In the genomic region with DNA sequence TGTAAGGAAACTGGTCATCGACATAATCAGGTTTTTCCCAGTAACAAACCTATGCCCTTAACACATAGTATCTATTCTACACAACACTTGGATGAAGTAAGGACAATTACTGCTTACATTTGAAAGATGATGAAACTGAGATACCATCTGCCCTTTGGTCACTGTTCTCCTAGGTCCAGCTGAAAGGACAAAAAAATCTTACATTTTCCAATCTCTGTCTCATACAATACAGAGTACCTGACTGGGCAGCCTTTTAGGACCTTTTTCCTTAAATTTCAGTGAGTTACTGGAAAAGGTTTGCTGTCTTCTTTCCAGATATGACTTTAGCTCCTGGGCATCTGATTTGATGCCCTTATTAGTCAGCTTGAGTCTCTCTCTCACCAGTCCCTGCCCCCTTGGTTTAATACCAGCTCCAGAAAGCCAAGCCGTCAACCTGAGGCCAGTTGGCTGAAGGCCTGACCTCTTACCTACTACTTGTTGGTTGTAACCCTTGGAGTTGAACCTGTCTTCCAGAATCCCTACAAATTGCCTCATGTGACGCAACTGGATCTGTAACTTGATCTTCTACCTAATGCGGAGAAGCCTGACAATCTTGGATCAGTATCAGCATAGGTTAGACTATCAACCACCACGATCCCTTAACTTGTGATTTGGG, we compare ENCODE assay signal across 17 cellular contexts.
A peak's percentile ranks its signal among the peaks of the same experiment; 100 is the strongest.
DNase-seq lines count a peak whose midpoint lies in the region; ATAC-seq, FAIRE-seq and TF ChIP-seq lines count a peak whose summit lies in the region.
"Had no signal": no experiment of that assay in that cellular context is flagged by ENCODE, and none has a peak within 500 bp of the region (broad histone marks: within the 10 kb centered on the region; RNA-seq: fewer than 3 reads in every experiment).

No MANE protein-coding gene starts in this region.

- no peak overlapping the region for H2BK15ac ChIP-seq in H1 (ENCODE audit: low read length)

- no peak for ATAC-seq in HepG2
- no peak for ATAC-seq in GM21390 (IDR thresholded peaks at IDR 0.05; ENCODE audit: unreplicated experiment)

- H3K4me2 ChIP-seq in HepG2 (ENCODE audit: low read depth, low read length) (no peak overlapping the region), H1 (ENCODE audit: insufficient read depth in 1 of 2, low read depth in 2 of 2, low read length in 2 of 2) (no peak overlapping the region)
- H3K4me2 ChIP-seq: BLaER1 had no signal

- POLR2A ChIA-PET in HepG2 (lab: Yijun Ruan, JAX) = no interaction called here
- POLR2A ChIA-PET in H1 (lab: Charles Lee; ENCODE audit: partially characterized antibody) = no interaction called here

- H3K9me3 ChIP-seq in liver (ENCODE audit: control insufficient read depth in 4 of 4, low read length in 3 of 4) = no peaks in the 10 kb centered on the region
- H3K9me3 ChIP-seq in HepG2 (ENCODE audit: low read length) = no peaks in the 10 kb centered on the region
- no peaks in the 10 kb centered on the region for H3K9me3 ChIP-seq in H1 (ENCODE audit: insufficient read depth in 2 of 2, low read depth in 1 of 2, low read length in 1 of 2)
- H3K9me3 ChIP-seq: BLaER1 had no signal

- in situ Hi-C loops in HepG2 (cut with HindIII; ENCODE audit: extremely low pct_ligation_motif_present, low pct_unique_long_range_greater_than_20kb) = no loop called here

- H2BK120ac ChIP-seq in H1 (replicated peaks; ENCODE audit: low read depth, low read length) = no peak overlapping the region

- TF ChIP-seq CTCF in liver (IDR thresholded peaks at IDR 0.05; ENCODE audit: low read depth, low read length, missing input control) = no peak
- no peak for TF ChIP-seq CTCF in HepG2 (CRISPR knock-in tag; IDR thresholded peaks at IDR 0.05)
- no peak for TF ChIP-seq CTCF in H1 (IDR thresholded peaks at IDR 0.05; ENCODE audit: control extremely low read depth in 1 of 3, insufficient read depth in 1 of 3, low read depth in 1 of 3, low read length in 3 of 3)
- TF ChIP-seq CTCF in fibroblast of mammary gland (conservative IDR thresholded peaks at IDR 0.05; ENCODE audit: control insufficient read depth, insufficient read depth, low read depth, low read length) = no peak

- H3K27me3 ChIP-seq in liver (ENCODE audit: control insufficient read depth in 4 of 4, insufficient read depth in 4 of 4, low read length in 3 of 4) = no peaks in the 10 kb centered on the region
- no peaks in the 10 kb centered on the region for H3K27me3 ChIP-seq in HepG2 (ENCODE audit: control insufficient read depth in 1 of 2, insufficient read depth in 2 of 2, low read length in 2 of 2)
- H3K27me3 ChIP-seq in H1 (replicated peaks in 1 of 4; ENCODE audit: control insufficient read depth in 3 of 4, extremely low read depth in 1 of 4, insufficient read depth in 3 of 4, low read length in 3 of 4) = no peaks in the 10 kb centered on the region
- H3K27me3 ChIP-seq: BLaER1 had no signal

- H3K79me2 ChIP-seq in HepG2 (ENCODE audit: insufficient read depth, low read length) (no peaks in the 10 kb centered on the region), H1 (ENCODE audit: control insufficient read depth in 1 of 2, insufficient read depth in 2 of 2, low read length in 2 of 2) (no peaks in the 10 kb centered on the region)

- H3K4ac ChIP-seq in H1 (replicated peaks; ENCODE audit: insufficient read length, low read depth, low read length) = no peak overlapping the region

- CTCF ChIA-PET in HepG2 (lab: Yijun Ruan, JAX; ENCODE audit: low intra/inter-chr PET ratio, low total read pairs) = no interaction called here
- CTCF ChIA-PET in H1 (lab: Charles Lee; ENCODE audit: partially characterized antibody) = interaction anchor here (0.6 to 1.0 kb wide), 4 partner anchors 11 to 272 kb away, joined by 3 to 5 read pairs (median 4); no protein-coding TSS in a partner anchor

- H2AFZ ChIP-seq in HepG2 (ENCODE audit: low read length) = no peak overlapping the region
- H2AFZ ChIP-seq in H1 (ENCODE audit: low read length) = peak overlapping the region; percentile 24; the same call in 1 of the 2 replicates

- no peak overlapping the region for H3K9ac ChIP-seq in liver (ENCODE audit: low read depth in 1 of 2, low read length in 2 of 2)
- H3K9ac ChIP-seq in HepG2 (ENCODE audit: insufficient read depth, low read depth, low read length) = no peak overlapping the region
- H3K9ac ChIP-seq in H1 (replicated peaks in 1 of 4; ENCODE audit: extremely low read depth in 1 of 4, low read depth in 3 of 4, low read length in 3 of 4) = no peak overlapping the region
- H3K9ac ChIP-seq: BLaER1 had no signal

- H3K18ac ChIP-seq in H1 (ENCODE audit: extremely low read depth, low read length) = no peak overlapping the region

- H3K23me2 ChIP-seq in H1 (ENCODE audit: low read depth, low read length) = no peaks in the 10 kb centered on the region

- H3K4me3 ChIP-seq in liver (ENCODE audit: low read depth in 1 of 3, low read length in 3 of 3) (peak overlapping the region in 1 of 3 donors; percentile 24), HepG2 (replicated peaks in 1 of 3; ENCODE audit: insufficient read depth in 1 of 3, low read depth in 2 of 3, low read length in 3 of 3) (no peak overlapping the region), H1 (ENCODE audit: extremely low read depth in 1 of 4, insufficient read depth in 2 of 4, low read depth in 3 of 4, low read length in 4 of 4) (no peak overlapping the region), fibroblast of mammary gland (ENCODE audit: control insufficient read depth, low read depth, low read length) (no peak overlapping the region)
- H3K4me3 ChIP-seq: BLaER1 had no signal

- H3K23ac ChIP-seq in H1 (ENCODE audit: insufficient read length) = no peak overlapping the region

- no TSS peak for BruUV-seq in HepG2 (replicated peaks; lab: Mats Ljungman, UMichigan)

- H2BK12ac ChIP-seq in H1 (ENCODE audit: low read depth, low read length) = no peak overlapping the region

- H4K20me1 ChIP-seq in HepG2 (ENCODE audit: insufficient read depth, low read length) (no peaks in the 10 kb centered on the region), H1 (replicated peaks in 1 of 2; ENCODE audit: control insufficient read depth in 1 of 2, insufficient read depth in 2 of 2, low read length in 2 of 2) (no peaks in the 10 kb centered on the region)
- H4K20me1 ChIP-seq: BLaER1 had no signal

- H3K56ac ChIP-seq in H1 (replicated peaks; ENCODE audit: insufficient read length, low read depth, low read length) = no peak overlapping the region

- no peak for DNase-seq in HepG2 (ENCODE audit: low spot score)
- DNase-seq in H1 (ENCODE audit: low read depth in 1 of 2, low spot score in 2 of 2) = no peak
- peak; percentile 2 for DNase-seq in fibroblast of mammary gland (ENCODE audit: low read depth)
- DNase-seq in renal cortical epithelial cell (ENCODE audit: low read depth) = peak; percentile 30
- DNase-seq in RCC 7860 (ENCODE audit: low spot score) = no peak
- no peak for DNase-seq in NCI-H510A treated with DMSO at 0.1 percent for 48 hours (lab: John Stamatoyannopoulos, UW)
- DNase-seq: 8988T; CD4-positive, alpha-beta memory T cell; DMS153; DMS79; GF-D8; GOT3; H9 had no signal

- TF ChIP-seq RAD21 in liver (IDR thresholded peaks at IDR 0.05) (no peak), HepG2 (CRISPR knock-in tag; IDR thresholded peaks at IDR 0.05) (no peak), H1 (IDR thresholded peaks at IDR 0.05 in 1 of 2, conservative IDR thresholded peaks at IDR 0.05 in 1 of 2; ENCODE audit: low read depth in 2 of 2, low read length in 2 of 2) (no peak)

- H3K4me1 ChIP-seq in liver (ENCODE audit: control insufficient read depth in 4 of 4, insufficient read depth in 4 of 4, low read length in 3 of 4) (peaks cover 6 to 13% (median 9%) of the 10 kb centered on the region in 4 donors), HepG2 (ENCODE audit: insufficient read depth, low read length) (no peaks in the 10 kb centered on the region), H1 (replicated peaks in 1 of 4; ENCODE audit: control insufficient read depth in 3 of 4, insufficient read depth in 4 of 4, low read length in 3 of 4) (no peaks in the 10 kb centered on the region)
- H3K4me1 ChIP-seq: BLaER1 had no signal

- no peak for TF ChIP-seq EP300 in HepG2 (IDR thresholded peaks at IDR 0.05; ENCODE audit: low read depth in 2 of 2, low read length in 2 of 2)
- TF ChIP-seq EP300 in HepG2 (CRISPR knock-in tag; IDR thresholded peaks at IDR 0.05; ENCODE audit: borderline replicate concordance) = no peak
- no peak for TF ChIP-seq EP300 in H1 (IDR thresholded peaks at IDR 0.05; ENCODE audit: borderline replicate concordance in 1 of 2, low read depth in 2 of 2, low read length in 2 of 2)

- no peaks in the 10 kb centered on the region for H3K36me3 ChIP-seq in liver (ENCODE audit: control insufficient read depth in 4 of 4, insufficient read depth in 3 of 4, low read depth in 1 of 4, low read length in 3 of 4)
- no peaks in the 10 kb centered on the region for H3K36me3 ChIP-seq in HepG2 (replicated peaks in 1 of 2; ENCODE audit: control insufficient read depth in 1 of 2, insufficient read depth in 2 of 2, low read length in 2 of 2)
- no peaks in the 10 kb centered on the region for H3K36me3 ChIP-seq in H1 (ENCODE audit: control insufficient read depth in 2 of 4, insufficient read depth in 4 of 4, low read length in 3 of 4)
- H3K36me3 ChIP-seq: BLaER1 had no signal

- TF ChIP-seq POLR2A in HepG2 (IDR thresholded peaks at IDR 0.05; ENCODE audit: insufficient read depth in 1 of 2, low read depth in 2 of 2, low read length in 2 of 2) (no peak), H1 (IDR thresholded peaks at IDR 0.05; ENCODE audit: control extremely low read depth in 1 of 2, low read depth in 2 of 2, low read length in 2 of 2) (no peak)

- intact Hi-C loops in HepG2 (cut with micrococcal nuclease; ENCODE audit: unreplicated experiment) = no loop called here

- H4K5ac ChIP-seq in H1 (ENCODE audit: insufficient read length, low read depth, low read length) = no peak overlapping the region

- H2BK5ac ChIP-seq in H1 (ENCODE audit: low read depth, low read length) = no peak overlapping the region

- H3K79me1 ChIP-seq in H1 (ENCODE audit: low read depth, low read length) = no peaks in the 10 kb centered on the region

- no peak overlapping the region for H2AK5ac ChIP-seq in H1 (ENCODE audit: low read depth, low read length)

- no peak overlapping the region for H3K14ac ChIP-seq in H1 (ENCODE audit: insufficient read length)

- H4K91ac ChIP-seq in H1 (replicated peaks; ENCODE audit: insufficient read length, low read length) = no peak overlapping the region

- WGBS in liver = 34% methylated on average over 5 of the region's 5 CpGs
- 25% methylated on average over 5 of the region's 5 CpGs for WGBS in HepG2 (ENCODE audit: low lambda C conversion rate)
- WGBS in H1 (ENCODE audit: extremely low coverage in 1 of 2, insufficient coverage in 1 of 2, insufficient read length in 1 of 2, insufficient replicate concordance in 2 of 2, low coverage in 1 of 2, low lambda C conversion rate in 2 of 2, missing lambda C conversion rate in 1 of 2), 2 experiments = 95% methylated on average over 5 of the region's 5 CpGs; no CpG with 5 or more reads in 1 of the 2 experiments

- H2BK20ac ChIP-seq in H1 (ENCODE audit: low read length) = no peak overlapping the region

- H4K8ac ChIP-seq in H1 (ENCODE audit: extremely low read depth, insufficient read depth, low read length) = no peak overlapping the region

- FAIRE-seq in HepG2 (lab: Jason Lieb, UNC) (no peak), H1 (lab: Jason Lieb, UNC) (no peak), RCC 7860 (lab: Jason Lieb, UNC) (no peak)
- FAIRE-seq: HTR-8/SVneo had no signal

- H3K27ac ChIP-seq in liver (ENCODE audit: low read depth in 1 of 2, low read length in 2 of 2) (peak overlapping the region; percentile 56 to 72), HepG2 (ENCODE audit: extremely low read length, insufficient read depth, low read length) (no peak overlapping the region), H1 (ENCODE audit: low read depth, low read length) (no peak overlapping the region)
- H3K27ac ChIP-seq: BLaER1 had no signal

Comparison
In these comparisons a context has a peak if more than half of its experiments do, and no peak if none do; other contexts are left out.
1. H3K27ac ChIP-seq: peak in liver (2 of 2); none in HepG2 (single experiment) and H1 (single experiment).
2. DNase-seq: peak in fibroblast of mammary gland (single experiment) and renal cortical epithelial cell (single experiment); none in HepG2 (single experiment), H1 (0 of 2), RCC 7860 (single experiment) and NCI-H510A treated with DMSO at 0.1 percent for 48 hours (single experiment).